In the genomic region with DNA sequence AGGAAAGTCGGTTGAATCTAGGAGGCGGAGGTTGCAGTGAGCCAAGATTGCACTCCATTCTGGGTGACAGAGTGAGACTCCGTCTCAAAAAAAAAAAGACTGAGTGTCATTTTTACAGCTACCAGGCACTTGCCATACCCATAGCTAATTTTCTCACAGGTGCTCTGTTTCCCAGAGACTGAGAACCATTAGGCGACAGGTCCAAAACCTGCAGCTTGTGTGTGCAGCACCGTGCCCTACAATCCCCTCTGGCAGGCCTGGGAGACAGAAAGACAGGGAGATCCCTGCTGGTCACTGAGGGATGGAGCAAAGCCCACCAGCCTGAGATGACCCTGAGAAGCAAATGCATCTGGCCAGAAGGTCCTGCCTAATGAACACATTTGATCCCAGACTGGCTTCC, we compare ENCODE assay signal across 1 cellular context.
TF ChIP-seq lines count a peak whose summit lies in the region.

No MANE protein-coding gene starts in this region.

TF ChIP-seq in WTC11, 78 proteins besides CTCF, POLR2A, EP300 and RAD21 (continued from another document):
- TF ChIP-seq, protein P1, sequence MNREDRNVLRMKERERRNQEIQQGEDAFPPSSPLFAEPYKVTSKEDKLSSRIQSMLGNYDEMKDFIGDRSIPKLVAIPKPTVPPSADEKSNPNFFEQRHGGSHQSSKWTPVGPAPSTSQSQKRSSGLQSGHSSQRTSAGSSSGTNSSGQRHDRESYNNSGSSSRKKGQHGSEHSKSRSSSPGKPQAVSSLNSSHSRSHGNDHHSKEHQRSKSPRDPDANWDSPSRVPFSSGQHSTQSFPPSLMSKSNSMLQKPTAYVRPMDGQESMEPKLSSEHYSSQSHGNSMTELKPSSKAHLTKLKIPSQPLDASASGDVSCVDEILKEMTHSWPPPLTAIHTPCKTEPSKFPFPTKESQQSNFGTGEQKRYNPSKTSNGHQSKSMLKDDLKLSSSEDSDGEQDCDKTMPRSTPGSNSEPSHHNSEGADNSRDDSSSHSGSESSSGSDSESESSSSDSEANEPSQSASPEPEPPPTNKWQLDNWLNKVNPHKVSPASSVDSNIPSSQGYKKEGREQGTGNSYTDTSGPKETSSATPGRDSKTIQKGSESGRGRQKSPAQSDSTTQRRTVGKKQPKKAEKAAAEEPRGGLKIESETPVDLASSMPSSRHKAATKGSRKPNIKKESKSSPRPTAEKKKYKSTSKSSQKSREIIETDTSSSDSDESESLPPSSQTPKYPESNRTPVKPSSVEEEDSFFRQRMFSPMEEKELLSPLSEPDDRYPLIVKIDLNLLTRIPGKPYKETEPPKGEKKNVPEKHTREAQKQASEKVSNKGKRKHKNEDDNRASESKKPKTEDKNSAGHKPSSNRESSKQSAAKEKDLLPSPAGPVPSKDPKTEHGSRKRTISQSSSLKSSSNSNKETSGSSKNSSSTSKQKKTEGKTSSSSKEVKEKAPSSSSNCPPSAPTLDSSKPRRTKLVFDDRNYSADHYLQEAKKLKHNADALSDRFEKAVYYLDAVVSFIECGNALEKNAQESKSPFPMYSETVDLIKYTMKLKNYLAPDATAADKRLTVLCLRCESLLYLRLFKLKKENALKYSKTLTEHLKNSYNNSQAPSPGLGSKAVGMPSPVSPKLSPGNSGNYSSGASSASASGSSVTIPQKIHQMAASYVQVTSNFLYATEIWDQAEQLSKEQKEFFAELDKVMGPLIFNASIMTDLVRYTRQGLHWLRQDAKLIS (CRISPR knock-in tag; IDR thresholded peaks at IDR 0.05; ENCODE audit: borderline replicate concordance), result no peak
- TF ChIP-seq, protein P2, sequence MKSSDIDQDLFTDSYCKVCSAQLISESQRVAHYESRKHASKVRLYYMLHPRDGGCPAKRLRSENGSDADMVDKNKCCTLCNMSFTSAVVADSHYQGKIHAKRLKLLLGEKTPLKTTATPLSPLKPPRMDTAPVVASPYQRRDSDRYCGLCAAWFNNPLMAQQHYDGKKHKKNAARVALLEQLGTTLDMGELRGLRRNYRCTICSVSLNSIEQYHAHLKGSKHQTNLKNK (CRISPR knock-in tag; IDR thresholded peaks at IDR 0.05), result no peak
- TF ChIP-seq, protein P3, sequence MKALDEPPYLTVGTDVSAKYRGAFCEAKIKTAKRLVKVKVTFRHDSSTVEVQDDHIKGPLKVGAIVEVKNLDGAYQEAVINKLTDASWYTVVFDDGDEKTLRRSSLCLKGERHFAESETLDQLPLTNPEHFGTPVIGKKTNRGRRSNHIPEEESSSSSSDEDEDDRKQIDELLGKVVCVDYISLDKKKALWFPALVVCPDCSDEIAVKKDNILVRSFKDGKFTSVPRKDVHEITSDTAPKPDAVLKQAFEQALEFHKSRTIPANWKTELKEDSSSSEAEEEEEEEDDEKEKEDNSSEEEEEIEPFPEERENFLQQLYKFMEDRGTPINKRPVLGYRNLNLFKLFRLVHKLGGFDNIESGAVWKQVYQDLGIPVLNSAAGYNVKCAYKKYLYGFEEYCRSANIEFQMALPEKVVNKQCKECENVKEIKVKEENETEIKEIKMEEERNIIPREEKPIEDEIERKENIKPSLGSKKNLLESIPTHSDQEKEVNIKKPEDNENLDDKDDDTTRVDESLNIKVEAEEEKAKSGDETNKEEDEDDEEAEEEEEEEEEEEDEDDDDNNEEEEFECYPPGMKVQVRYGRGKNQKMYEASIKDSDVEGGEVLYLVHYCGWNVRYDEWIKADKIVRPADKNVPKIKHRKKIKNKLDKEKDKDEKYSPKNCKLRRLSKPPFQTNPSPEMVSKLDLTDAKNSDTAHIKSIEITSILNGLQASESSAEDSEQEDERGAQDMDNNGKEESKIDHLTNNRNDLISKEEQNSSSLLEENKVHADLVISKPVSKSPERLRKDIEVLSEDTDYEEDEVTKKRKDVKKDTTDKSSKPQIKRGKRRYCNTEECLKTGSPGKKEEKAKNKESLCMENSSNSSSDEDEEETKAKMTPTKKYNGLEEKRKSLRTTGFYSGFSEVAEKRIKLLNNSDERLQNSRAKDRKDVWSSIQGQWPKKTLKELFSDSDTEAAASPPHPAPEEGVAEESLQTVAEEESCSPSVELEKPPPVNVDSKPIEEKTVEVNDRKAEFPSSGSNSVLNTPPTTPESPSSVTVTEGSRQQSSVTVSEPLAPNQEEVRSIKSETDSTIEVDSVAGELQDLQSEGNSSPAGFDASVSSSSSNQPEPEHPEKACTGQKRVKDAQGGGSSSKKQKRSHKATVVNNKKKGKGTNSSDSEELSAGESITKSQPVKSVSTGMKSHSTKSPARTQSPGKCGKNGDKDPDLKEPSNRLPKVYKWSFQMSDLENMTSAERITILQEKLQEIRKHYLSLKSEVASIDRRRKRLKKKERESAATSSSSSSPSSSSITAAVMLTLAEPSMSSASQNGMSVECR (CRISPR knock-in tag; IDR thresholded peaks at IDR 0.05; ENCODE audit: borderline replicate concordance), result no peak
- no peak for TF ChIP-seq PRRX2 (CRISPR knock-in tag; IDR thresholded peaks at IDR 0.05)
